In genomic region chr3:159977295-159977694, GRCh38 we compare ENCODE assay signal across 26 cellular contexts. TPM values are rescaled to one million over a fixed set of nuclear protein-coding genes. Genes with fewer than 3 reads are reported as not detected.
"Had no signal": no experiment of that assay in that cellular context is flagged by ENCODE, and none has a peak within 500 bp of the region (broad histone marks: within the 10 kb centered on the region; RNA-seq: fewer than 3 reads in every experiment).

No MANE protein-coding gene starts in this region.

- H3K27me3 ChIP-seq: esophagus squamous epithelium, gastrocnemius medialis, right lobe of liver, uterus had no signal

- H3K36me3 ChIP-seq: esophagus squamous epithelium, gastrocnemius medialis, lower lobe of right lung, right lobe of liver, thoracic aorta, uterus had no signal

- ATAC-seq: gastrocnemius medialis; left lobe of liver; lower lobe of right lung; natural killer cell treated with Interleukin-12 subunit alpha and Interleukin-12 subunit beta and Interleukin-15 and Interleukin-18, amount 100 ng/mL, for 72 hours; stimulated activated effector memory CD8-positive, alpha-beta T cell treated with anti-CD3 and anti-CD28 coated beads, Interleukin-12 subunit alpha, Interleukin-12 subunit beta, amount 100 ng/mL, for 72 hours; T-helper 17 cell had no signal

- H3K4me3 ChIP-seq: esophagus squamous epithelium, gastrocnemius medialis, lower lobe of right lung, right lobe of liver, thoracic aorta, uterus had no signal

- DNase-seq: activated CD4-positive, alpha-beta T cell treated with anti-CD3 and anti-CD28 coated beads for 4 hours; activated CD4-positive, alpha-beta T cell treated with anti-CD3 and anti-CD28 coated beads, Interleukin-2, amount 50 U/mL, for 4 hours; activated CD4-positive, CD25-positive, alpha-beta regulatory T cell; activated effector memory CD4-positive, alpha-beta T cell treated with Interleukin-2 at 50 U/mL for 16 hours; activated naive CD4-positive, alpha-beta T cell treated with Interleukin-2 at 50 U/mL for 16 hours; anterior cingulate cortex; dermis blood vessel endothelial cell; effector CD4-positive, alpha-beta T cell; esophagus squamous epithelium; gastrocnemius medialis; hypothalamus; immature natural killer cell; kidney; lower lobe of right lung; mesenchymal stem cell; posterior cingulate gyrus; right lobe of liver; stimulated activated CD4-positive, alpha-beta T cell treated with anti-CD3 and anti-CD28 coated beads, Interleukin-4, amount 100 ng/mL, for 24 hours; T-helper 17 cell; T1000; uterus had no signal

- H3K27ac ChIP-seq: esophagus squamous epithelium, gastrocnemius medialis, lower lobe of right lung, right lobe of liver, thoracic aorta, uterus had no signal

- H3K9me3 ChIP-seq: esophagus squamous epithelium, gastrocnemius medialis, lower lobe of right lung, right lobe of liver, thoracic aorta, uterus had no signal

- H3K4me1 ChIP-seq: esophagus squamous epithelium, gastrocnemius medialis, lower lobe of right lung, right lobe of liver, uterus had no signal

RNA-seq across cellular contexts. Expression of gene IL12A, which starts 11.3 kb away (rescaled TPM):
- total RNA-seq: gastrocnemius medialis, left lobe of liver, subcutaneous adipose tissue, thoracic aorta had no signal
